Comparison of ENCODE assay signal across 24 cellular contexts in the genomic region with DNA sequence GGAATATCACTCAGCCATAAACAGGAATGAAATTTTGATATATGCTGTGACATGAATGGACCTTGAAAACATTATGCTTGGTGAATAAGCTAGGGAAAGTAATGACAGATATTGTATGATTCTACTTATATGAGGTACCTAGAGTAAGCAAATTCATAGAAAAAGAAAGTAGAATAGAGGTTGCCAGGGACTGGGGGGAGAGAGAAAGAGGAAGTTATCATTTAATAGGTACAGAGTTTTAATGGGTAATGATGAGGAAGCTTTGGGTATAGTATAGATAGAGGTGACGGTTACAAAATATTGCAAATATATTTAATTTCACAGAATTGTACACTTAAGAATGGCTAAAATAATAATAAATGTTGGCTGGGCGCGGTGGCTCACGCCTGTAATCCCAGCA.
"Had no signal": no experiment of that assay in that cellular context is flagged by ENCODE, and none has a peak within 500 bp of the region (broad histone marks: within the 10 kb centered on the region; RNA-seq: fewer than 3 reads in every experiment).

No MANE protein-coding gene starts in this region.

- DNase-seq: colonic mucosa; effector memory CD4-positive, alpha-beta T cell; foreskin fibroblast; heart left ventricle; hippocampal formation; left colon; left ventricle myocardium superior; lower lobe of right lung; mesenchymal stem cell; naive thymus-derived CD8-positive, alpha-beta T cell; nephron progenitor cell; nucleus accumbens; stimulated activated CD4-positive, alpha-beta T cell treated with anti-CD3 and anti-CD28 coated beads, Interleukin-12 subunit alpha, Interleukin-12 subunit beta, amount 100 ng/mL, for 4 hours; stimulated activated CD4-positive, alpha-beta T cell treated with anti-CD3 and anti-CD28 coated beads, Interleukin-1b, Interleukin-23, amount 100 ng/mL, for 48 hours; stimulated activated CD4-positive, alpha-beta T cell treated with anti-CD3 and anti-CD28 coated beads, Interleukin-4, amount 100 ng/mL, for 1 hour; stimulated activated CD8-positive, alpha-beta memory T cell treated with anti-CD3 and anti-CD28 coated beads, Interleukin-4, amount 100 ng/mL, for 48 hours; stimulated activated naive CD4-positive, alpha-beta T cell; stimulated activated naive CD8-positive, alpha-beta T cell treated with anti-CD3 and anti-CD28 coated beads, Interleukin-15, amount 100 ng/mL, for 72 hours; transverse colon; upper lobe of right lung had no signal

- ATAC-seq: gastroesophageal sphincter; heart left ventricle; left colon; left ventricle myocardium superior; lower lobe of right lung; naive thymus-derived CD8-positive, alpha-beta T cell; sciatic nerve; stimulated activated naive CD8-positive, alpha-beta T cell treated with anti-CD3 and anti-CD28 coated beads, Interleukin-15, amount 100 ng/mL, for 72 hours; upper lobe of right lung had no signal

- H3K27ac Mint-ChIP-seq: dendritic cell treated with granulocyte-macrophage colony-stimulating factor and Interleukin-4, amounts not matched to agents 40 ng/mL and 50 ng/mL, for 4 days; mesothelial cell of epicardium; nephron progenitor cell; stimulated activated naive CD8-positive, alpha-beta T cell treated with anti-CD3 and anti-CD28 coated beads, Interleukin-15, amount 100 ng/mL, for 72 hours had no signal

- H3K4me1 Mint-ChIP-seq: mesothelial cell of epicardium; nephron progenitor cell; stimulated activated naive CD8-positive, alpha-beta T cell treated with anti-CD3 and anti-CD28 coated beads, Interleukin-15, amount 100 ng/mL, for 72 hours had no signal

- H3K9me3 Mint-ChIP-seq: dendritic cell treated with granulocyte-macrophage colony-stimulating factor and Interleukin-4, amounts not matched to agents 40 ng/mL and 50 ng/mL, for 4 days; naive thymus-derived CD8-positive, alpha-beta T cell; nephron progenitor cell; stimulated activated naive CD8-positive, alpha-beta T cell treated with anti-CD3 and anti-CD28 coated beads, Interleukin-15, amount 100 ng/mL, for 72 hours had no signal

- H3K27me3 Mint-ChIP-seq: dendritic cell treated with granulocyte-macrophage colony-stimulating factor and Interleukin-4, amounts not matched to agents 40 ng/mL and 50 ng/mL, for 4 days; naive thymus-derived CD8-positive, alpha-beta T cell; stimulated activated naive CD8-positive, alpha-beta T cell treated with anti-CD3 and anti-CD28 coated beads, Interleukin-15, amount 100 ng/mL, for 72 hours had no signal

- H3K4me3 Mint-ChIP-seq: dendritic cell treated with granulocyte-macrophage colony-stimulating factor and Interleukin-4, amounts not matched to agents 40 ng/mL and 50 ng/mL, for 4 days; mesothelial cell of epicardium; naive thymus-derived CD8-positive, alpha-beta T cell; nephron progenitor cell; stimulated activated naive CD8-positive, alpha-beta T cell treated with anti-CD3 and anti-CD28 coated beads, Interleukin-15, amount 100 ng/mL, for 72 hours had no signal
